Comparison of ENCODE assay signal across 22 cellular contexts in genomic region chr12:10194160-10194559, GRCh38. TPM values are rescaled to one million over a fixed set of nuclear protein-coding genes. Genes with fewer than 3 reads are reported as not detected.
A peak's percentile ranks its signal among the peaks of the same experiment; 100 is the strongest.
DNase-seq lines count a peak whose midpoint lies in the region; ATAC-seq and TF ChIP-seq lines count a peak whose summit lies in the region.
"Had no signal": no experiment of that assay in that cellular context is flagged by ENCODE, and none has a peak within 500 bp of the region (broad histone marks: within the 10 kb centered on the region; RNA-seq: fewer than 3 reads in every experiment).

No MANE protein-coding gene starts in this region.

- H2AK5ac ChIP-seq in trophoblast cell (ENCODE audit: low read length) = no peak overlapping the region

- ATAC-seq in GM18870 (IDR thresholded peaks at IDR 0.05; ENCODE audit: unreplicated experiment) (no peak), HG03095 (IDR thresholded peaks at IDR 0.05; ENCODE audit: unreplicated experiment) (no peak)

- no peak overlapping the region for H4K12ac ChIP-seq in trophoblast cell (ENCODE audit: low read depth, low read length)

- H2BK12ac ChIP-seq in trophoblast cell (ENCODE audit: low read length) = no peak overlapping the region

- no peak overlapping the region for H2BK5ac ChIP-seq in trophoblast cell (ENCODE audit: low read depth, low read length, poor library complexity)

- peaks cover 2% of the 10 kb centered on the region for H3K27me3 Mint-ChIP-seq in HFFc6 (ENCODE audit: insufficient read depth)

- DNase-seq in HFFc6 = peak; percentile 62
- peak; percentile 47 for DNase-seq in amniotic epithelial cell (ENCODE audit: low read depth)
- DNase-seq in trophoblast cell = peak; percentile 42 to 57
- no peak for DNase-seq in germinal center (ENCODE audit: low spot score)
- DNase-seq in HT-29 (ENCODE audit: low spot score) = no peak
- DNase-seq: DMS79, GOT3, HCEC 1CT, NCI-H1417, NCI-H1694 treated with DMSO at 0.1 percent for 48 hours, NCI-H2081 treated with DMSO at 0.1 percent for 48 hours, NCI-H2171 treated with DMSO at 0.1 percent for 48 hours, NCI-H446 treated with DMSO at 0.1 percent for 48 hours, NCI-H526 treated with DMSO at 0.1 percent for 48 hours, RPMI8226, SHP77 had no signal

- H3K9ac ChIP-seq in BLaER1 (no peak overlapping the region), trophoblast cell (ENCODE audit: low read length) (no peak overlapping the region)

- H3K9me3 Mint-ChIP-seq in HFFc6 = no peaks in the 10 kb centered on the region

- H3K36me3 Mint-ChIP-seq in HFFc6 (ENCODE audit: low read depth) = no peaks in the 10 kb centered on the region
- H3K36me3 Mint-ChIP-seq: IgD-negative memory B cell had no signal

- no peak overlapping the region for H3K14ac ChIP-seq in trophoblast cell (ENCODE audit: low read length)

- peak overlapping the region; percentile 55 for H3K4me2 ChIP-seq in BLaER1
- no peak overlapping the region for H3K4me2 ChIP-seq in trophoblast cell (ENCODE audit: low read length)

- no peak overlapping the region for H3K4me3 ChIP-seq in BLaER1
- H3K4me3 ChIP-seq in trophoblast cell (ENCODE audit: low read depth, low read length) = no peak overlapping the region

- H3K4me1 Mint-ChIP-seq in HFFc6 (ENCODE audit: low read depth) = peaks cover 60% of the 10 kb centered on the region

- no peak overlapping the region for H2AFZ ChIP-seq in trophoblast cell (ENCODE audit: insufficient read depth, low read length, poor library complexity)

- H3K18ac ChIP-seq in trophoblast cell (ENCODE audit: low read length) = no peak overlapping the region

- H3K4ac ChIP-seq in trophoblast cell (ENCODE audit: low read depth, low read length) = no peak overlapping the region

- no peak overlapping the region for H4K8ac ChIP-seq in trophoblast cell (ENCODE audit: low read depth, low read length)

- H3K4me3 Mint-ChIP-seq in HFFc6 = peak overlapping the region; percentile 0; the same call in 1 of the 2 replicates
- H3K4me3 Mint-ChIP-seq: IgD-negative memory B cell had no signal

- no peak overlapping the region for H3K23ac ChIP-seq in trophoblast cell (ENCODE audit: low read length)

- H3K27ac ChIP-seq in BLaER1 = no peak overlapping the region
- no peak overlapping the region for H3K27ac ChIP-seq in trophoblast cell (ENCODE audit: low read depth, low read length)

- H3K9me3 ChIP-seq in BLaER1 (no peaks in the 10 kb centered on the region), trophoblast cell (ENCODE audit: insufficient read depth, low read depth, low read length) (no peaks in the 10 kb centered on the region)

- H2BK120ac ChIP-seq in trophoblast cell (ENCODE audit: insufficient read depth, low read length, poor library complexity) = no peak overlapping the region

- no peak overlapping the region for H4K91ac ChIP-seq in trophoblast cell (ENCODE audit: low read depth, low read length)

- peaks cover 2% of the 10 kb centered on the region for H3K79me1 ChIP-seq in trophoblast cell (ENCODE audit: low read length)

- no CpG with 5 or more reads among the region's 3 CpGs for WGBS in trophoblast cell (ENCODE audit: extremely low coverage, insufficient coverage, insufficient read length)

- no peaks in the 10 kb centered on the region for H4K20me1 ChIP-seq in BLaER1

- no peak for TF ChIP-seq CTCF in HFFc6 (IDR thresholded peaks at IDR 0.05)

- H3K27me3 ChIP-seq in BLaER1 = no peaks in the 10 kb centered on the region
- H3K27me3 ChIP-seq in trophoblast cell (ENCODE audit: insufficient read depth, low read length) = no peaks in the 10 kb centered on the region

- H3K27ac Mint-ChIP-seq in HFFc6 = peak overlapping the region; percentile 36

- H3K4me1 ChIP-seq in BLaER1 (peaks cover 43% of the 10 kb centered on the region), trophoblast cell (ENCODE audit: control insufficient read depth in 1 of 2, insufficient read depth in 2 of 2, low read length in 2 of 2) (peaks cover 3% of the 10 kb centered on the region in 2 experiments)

- H3K36me3 ChIP-seq in BLaER1 (no peaks in the 10 kb centered on the region), trophoblast cell (ENCODE audit: control insufficient read depth in 1 of 2, insufficient read depth in 2 of 2, low read length in 2 of 2) (no peaks in the 10 kb centered on the region)

- no peaks in the 10 kb centered on the region for H3K79me2 ChIP-seq in trophoblast cell (ENCODE audit: control insufficient read depth, insufficient read depth, low read length, poor library complexity)

RNA-seq across cellular contexts. Expression of gene TMEM52B, which starts 15.3 kb away (rescaled TPM):
- 1 to 10 TPM in 4 of 6 experiments, under 1 TPM in 2; 0.74 to 2.3 (median 1.1) TPM for total RNA-seq in HFFc6 (2021; fragmentation: NEBNext Ultra II Directional; extraction: Animal tissue kit (Norgen Biotek cat#: 25700))
- 2.4 and 2.7 TPM in 2 replicates for polyA plus RNA-seq in trophoblast cell (2013)
- not detected in 2 replicates for total RNA-seq in HT-29 (2014; rRNA removed; shearing (Covaris generic))
- total RNA-seq: G401, MCF 10A had no signal
- polyA plus RNA-seq: IgD-negative memory B cell had no signal

RNA-seq across cellular contexts. Expression of gene GABARAPL1, which starts 18.5 kb away (rescaled TPM):
- total RNA-seq in HFFc6 (2021; fragmentation: NEBNext Ultra II Directional; extraction: Animal tissue kit (Norgen Biotek cat#: 25700)) = 100 to 1,000 TPM; 152 to 231 (median 162) TPM
- polyA plus RNA-seq in trophoblast cell (2013) = 84.3 and 86.6 TPM in 2 replicates
- 7.9 and 17.4 TPM in 2 replicates for total RNA-seq in HT-29 (2014; rRNA removed; shearing (Covaris generic))

RNA-seq across cellular contexts. Expression of gene OLR1, which starts 22.2 kb away (rescaled TPM):
- 10 to 100 TPM; 30.3 to 53.6 (median 40.0) TPM for total RNA-seq in HFFc6 (2021; fragmentation: NEBNext Ultra II Directional; extraction: Animal tissue kit (Norgen Biotek cat#: 25700))
- 13.8 and 15.0 TPM in 2 replicates for polyA plus RNA-seq in trophoblast cell (2013)
- total RNA-seq in HT-29 (2014; rRNA removed; shearing (Covaris generic)) = not detected in 2 replicates
- total RNA-seq: MCF 10A had no signal
- polyA plus RNA-seq: IgD-negative memory B cell had no signal

Comparison
In these comparisons a context has a peak if more than half of its experiments do, and no peak if none do; other contexts are left out.
1. DNase-seq: peak in HFFc6 (single experiment), amniotic epithelial cell (single experiment) and trophoblast cell (2 of 2); none in germinal center (single experiment) and HT-29 (single experiment).
2. RNA of gene OLR1, which starts 22.2 kb away (total RNA-seq): 30.3 to 53.6 TPM in HFFc6; not detected in HT-29; every median in the first group is over 10 times any median in the second.